ENCODE assay signal across 19 cellular contexts in the genomic region with DNA sequence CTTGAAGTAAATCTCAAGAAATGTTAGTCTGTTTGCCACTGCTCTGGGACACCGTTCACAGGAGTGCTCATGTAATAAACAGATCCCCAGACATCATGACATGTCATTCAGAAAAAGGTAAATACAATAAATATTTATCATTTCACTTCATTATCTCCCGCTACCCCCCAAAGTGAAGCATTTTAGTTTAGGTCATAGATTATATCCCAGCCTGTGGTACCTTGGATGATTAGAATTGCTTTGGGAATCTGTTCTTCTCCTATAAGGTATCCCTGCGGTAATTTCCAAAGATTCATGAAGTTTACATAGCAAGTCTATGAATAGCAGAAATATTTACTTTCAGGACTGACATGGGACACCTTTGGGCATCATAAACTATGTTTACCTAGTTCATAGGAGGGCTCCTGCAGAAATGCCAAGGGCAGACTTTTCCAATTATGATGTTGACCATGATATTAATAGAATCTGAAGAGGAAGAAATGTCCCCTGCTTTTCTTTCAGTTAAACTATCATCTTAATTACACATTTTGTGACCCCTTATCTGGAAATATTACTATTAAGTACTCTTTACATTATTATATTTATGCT.
DNase-seq lines count a peak whose midpoint lies in the region; ATAC-seq, FAIRE-seq and TF ChIP-seq lines count a peak whose summit lies in the region.
"Had no signal": no experiment of that assay in that cellular context is flagged by ENCODE, and none has a peak within 500 bp of the region (broad histone marks: within the 10 kb centered on the region; RNA-seq: fewer than 3 reads in every experiment).

No MANE protein-coding gene starts in this region.

- H3K36me3 ChIP-seq in K562 (ENCODE audit: control insufficient read depth, insufficient read depth, low read length), result no peaks in the 10 kb centered on the region
- H3K36me3 ChIP-seq: BLaER1 treated with 17β-estradiol and CSF1 and Interleukin-3, amounts not matched to agents 10 nM and 100 nM had no signal

- ATAC-seq in Right ventricle myocardium inferior, result no peak
- no peak for ATAC-seq in Right ventricle myocardium superior (ENCODE audit: poor library complexity)
- no peak for ATAC-seq in K562
- no peak for ATAC-seq in HG03432 (IDR thresholded peaks at IDR 0.05; ENCODE audit: unreplicated experiment)
- ATAC-seq: GM12878, GM23338 had no signal

- H3K9me1 ChIP-seq in K562 (ENCODE audit: control insufficient read depth, insufficient read depth, low read length), result no peaks in the 10 kb centered on the region

- BruUV-seq in K562 (replicated peaks; lab: Mats Ljungman, UMichigan), result no TSS peak

- DNase-seq in Right ventricle myocardium inferior (ENCODE audit: missing footprints), result peak; percentile 17
- no peak for DNase-seq in Right ventricle myocardium superior
- DNase-seq in NCI-H1417 (lab: John Stamatoyannopoulos, UW), result peak in 2 of 3 experiments; percentile 53 to 83
- peak; percentile 90 for DNase-seq in NCI-H69 (lab: John Stamatoyannopoulos, UW)
- DNase-seq in K562 (ENCODE audit: extremely low read depth in 1 of 4, low spot score in 3 of 4), result no peak
- DNase-seq in cortex of kidney (lab: John Stamatoyannopoulos, UW), result no peak
- no peak for DNase-seq in HTR-8/SVneo (ENCODE audit: insufficient read length, low spot score)
- DNase-seq: CD4-positive, CD25-positive, alpha-beta regulatory T cell; CD8-positive, alpha-beta memory T cell; COR-L47; DMS79 treated with DMSO at 0.1 percent for 48 hours; HCEC 1CT had no signal

- no peak overlapping the region for H3K27ac ChIP-seq in K562 (ENCODE audit: extremely low read depth, low read depth, low read length)
- H3K27ac ChIP-seq: BLaER1 treated with 17β-estradiol and CSF1 and Interleukin-3, amounts not matched to agents 10 nM and 100 nM had no signal

- no peaks in the 10 kb centered on the region for H4K20me1 ChIP-seq in K562 (replicated peaks; ENCODE audit: control insufficient read depth, insufficient read depth, low read length)
- H4K20me1 ChIP-seq: BLaER1 treated with 17β-estradiol and CSF1 and Interleukin-3, amounts not matched to agents 10 nM and 100 nM had no signal

- intact Hi-C loops in Right ventricle myocardium inferior (cut with DNase I), result no loop called here
- intact Hi-C loops in Right ventricle myocardium superior (cut with DNase I), result no loop called here
- intact Hi-C loops in K562 (cut with micrococcal nuclease), result no loop called here

- H3K4me2 ChIP-seq in K562 (ENCODE audit: insufficient read depth, low read length), result no peak overlapping the region
- H3K4me2 ChIP-seq: BLaER1 treated with 17β-estradiol and CSF1 and Interleukin-3, amounts not matched to agents 10 nM and 100 nM; GM23338 had no signal

- CTCF ChIA-PET in K562 (lab: Yijun Ruan, JAX; ENCODE audit: low intra/inter-chr PET ratio), result interaction anchor here (0.7 kb wide), 1 partner anchor 1533 kb away, joined by 3 read pairs; no protein-coding TSS in a partner anchor

- POLR2A ChIA-PET in K562 (lab: Yijun Ruan, JAX), result no interaction called here

- no peak for FAIRE-seq in K562 (lab: Jason Lieb, UNC)
- FAIRE-seq in HTR-8/SVneo (lab: Jason Lieb, UNC), result no peak
- FAIRE-seq: D721Med, GM12878, GM18507, H54 had no signal

- no peak overlapping the region for H3K4me3 ChIP-seq in K562
- H3K4me3 ChIP-seq: BLaER1 treated with 17β-estradiol and CSF1 and Interleukin-3, amounts not matched to agents 10 nM and 100 nM; GM12878; GM23338 had no signal

- no peaks in the 10 kb centered on the region for H3K4me1 ChIP-seq in K562 (replicated peaks in 1 of 2; ENCODE audit: control insufficient read depth in 2 of 2, insufficient read depth in 2 of 2, low read length in 2 of 2)
- H3K4me1 ChIP-seq: BLaER1 treated with 17β-estradiol and CSF1 and Interleukin-3, amounts not matched to agents 10 nM and 100 nM had no signal

- no peaks in the 10 kb centered on the region for H3K27me3 ChIP-seq in K562 (ENCODE audit: control insufficient read depth in 2 of 2, insufficient read depth in 2 of 2, low read length in 2 of 2)
- H3K27me3 ChIP-seq: BLaER1 treated with 17β-estradiol and CSF1 and Interleukin-3, amounts not matched to agents 10 nM and 100 nM had no signal

- no peaks in the 10 kb centered on the region for H3K79me2 ChIP-seq in K562 (ENCODE audit: control insufficient read depth, insufficient read depth, low read length)

- no peak overlapping the region for H3K9ac ChIP-seq in K562 (ENCODE audit: insufficient read depth in 1 of 2, low read depth in 2 of 2, low read length in 2 of 2)
- H3K9ac ChIP-seq: BLaER1 treated with 17β-estradiol and CSF1 and Interleukin-3, amounts not matched to agents 10 nM and 100 nM had no signal

- no peak for TF ChIP-seq CTCF in K562 (IDR thresholded peaks at IDR 0.05 in 2 of 3, conservative IDR thresholded peaks at IDR 0.05 in 1 of 3; ENCODE audit: insufficient read depth in 2 of 3, low read depth in 1 of 3, low read length in 3 of 3)

- H3K9me3 ChIP-seq in K562 (replicated peaks; ENCODE audit: control insufficient read depth, insufficient read depth, low read depth, low read length), result no peaks in the 10 kb centered on the region

- no peak overlapping the region for H2AFZ ChIP-seq in K562 (ENCODE audit: low read depth, low read length)
- H2AFZ ChIP-seq: GM23338 had no signal

- no peak for TF ChIP-seq POLR2A in K562 (conservative IDR thresholded peaks at IDR 0.05)

- in situ Hi-C loops in K562 (cut with MboI), result no loop called here

- 0% methylated on average over 3 of the region's 3 CpGs for WGBS in K562 (ENCODE audit: insufficient coverage, low coverage, missing lambda C conversion rate)

- TF ChIP-seq EP300 in K562 (IDR thresholded peaks at IDR 0.05; ENCODE audit: low read length), result no peak

- TF ChIP-seq RAD21 in K562 (CRISPR knock-in tag; conservative IDR thresholded peaks at IDR 0.05 in 1 of 2, IDR thresholded peaks at IDR 0.05 in 1 of 2), result no peak

TF ChIP-seq in K562, 482 proteins besides CTCF, POLR2A, EP300 and RAD21 (continues in another document):
- TF ChIP-seq MAFG (tag; conservative IDR thresholded peaks at IDR 0.05) (0 out of 2 replicates have a peak, but pooled peaks have one; percentile 32), CREB1 (IDR thresholded peaks at IDR 0.05) (no peak), CREB1 (CRISPR knock-in tag; IDR thresholded peaks at IDR 0.05) (no peak), TRIM24 (IDR thresholded peaks at IDR 0.05) (no peak), CBX3 (IDR thresholded peaks at IDR 0.05; ENCODE audit: borderline replicate concordance in 1 of 2, low read length in 2 of 2) (no peak), ZNF316 (IDR thresholded peaks at IDR 0.05) (peak; percentile 55; the same call in 1 of the 2 replicates), HOXB6 (CRISPR knock-in tag; IDR thresholded peaks at IDR 0.05; ENCODE audit: borderline replicate concordance) (no peak), ZNF121 (CRISPR knock-in tag; conservative IDR thresholded peaks at IDR 0.05) (no peak), C11orf30 (IDR thresholded peaks at IDR 0.05; ENCODE audit: low read depth) (0 out of 2 replicates have a peak, but pooled peaks have one; percentile 30), SRSF7 (optimal IDR thresholded peaks at IDR 0.05; ENCODE audit: low read depth, low read length) (no peak), ZNF384 (IDR thresholded peaks at IDR 0.05; ENCODE audit: low read depth, low read length) (no peak)
- TF ChIP-seq, protein P1, sequence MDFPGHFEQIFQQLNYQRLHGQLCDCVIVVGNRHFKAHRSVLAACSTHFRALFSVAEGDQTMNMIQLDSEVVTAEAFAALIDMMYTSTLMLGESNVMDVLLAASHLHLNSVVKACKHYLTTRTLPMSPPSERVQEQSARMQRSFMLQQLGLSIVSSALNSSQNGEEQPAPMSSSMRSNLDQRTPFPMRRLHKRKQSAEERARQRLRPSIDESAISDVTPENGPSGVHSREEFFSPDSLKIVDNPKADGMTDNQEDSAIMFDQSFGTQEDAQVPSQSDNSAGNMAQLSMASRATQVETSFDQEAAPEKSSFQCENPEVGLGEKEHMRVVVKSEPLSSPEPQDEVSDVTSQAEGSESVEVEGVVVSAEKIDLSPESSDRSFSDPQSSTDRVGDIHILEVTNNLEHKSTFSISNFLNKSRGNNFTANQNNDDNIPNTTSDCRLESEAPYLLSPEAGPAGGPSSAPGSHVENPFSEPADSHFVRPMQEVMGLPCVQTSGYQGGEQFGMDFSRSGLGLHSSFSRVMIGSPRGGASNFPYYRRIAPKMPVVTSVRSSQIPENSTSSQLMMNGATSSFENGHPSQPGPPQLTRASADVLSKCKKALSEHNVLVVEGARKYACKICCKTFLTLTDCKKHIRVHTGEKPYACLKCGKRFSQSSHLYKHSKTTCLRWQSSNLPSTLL (IDR thresholded peaks at IDR 0.05), result no peak
- TF ChIP-seq, protein P2, sequence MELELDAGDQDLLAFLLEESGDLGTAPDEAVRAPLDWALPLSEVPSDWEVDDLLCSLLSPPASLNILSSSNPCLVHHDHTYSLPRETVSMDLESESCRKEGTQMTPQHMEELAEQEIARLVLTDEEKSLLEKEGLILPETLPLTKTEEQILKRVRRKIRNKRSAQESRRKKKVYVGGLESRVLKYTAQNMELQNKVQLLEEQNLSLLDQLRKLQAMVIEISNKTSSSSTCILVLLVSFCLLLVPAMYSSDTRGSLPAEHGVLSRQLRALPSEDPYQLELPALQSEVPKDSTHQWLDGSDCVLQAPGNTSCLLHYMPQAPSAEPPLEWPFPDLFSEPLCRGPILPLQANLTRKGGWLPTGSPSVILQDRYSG (tag; conservative IDR thresholded peaks at IDR 0.05; ENCODE audit: low read depth), result no peak
- TF ChIP-seq, protein P3, sequence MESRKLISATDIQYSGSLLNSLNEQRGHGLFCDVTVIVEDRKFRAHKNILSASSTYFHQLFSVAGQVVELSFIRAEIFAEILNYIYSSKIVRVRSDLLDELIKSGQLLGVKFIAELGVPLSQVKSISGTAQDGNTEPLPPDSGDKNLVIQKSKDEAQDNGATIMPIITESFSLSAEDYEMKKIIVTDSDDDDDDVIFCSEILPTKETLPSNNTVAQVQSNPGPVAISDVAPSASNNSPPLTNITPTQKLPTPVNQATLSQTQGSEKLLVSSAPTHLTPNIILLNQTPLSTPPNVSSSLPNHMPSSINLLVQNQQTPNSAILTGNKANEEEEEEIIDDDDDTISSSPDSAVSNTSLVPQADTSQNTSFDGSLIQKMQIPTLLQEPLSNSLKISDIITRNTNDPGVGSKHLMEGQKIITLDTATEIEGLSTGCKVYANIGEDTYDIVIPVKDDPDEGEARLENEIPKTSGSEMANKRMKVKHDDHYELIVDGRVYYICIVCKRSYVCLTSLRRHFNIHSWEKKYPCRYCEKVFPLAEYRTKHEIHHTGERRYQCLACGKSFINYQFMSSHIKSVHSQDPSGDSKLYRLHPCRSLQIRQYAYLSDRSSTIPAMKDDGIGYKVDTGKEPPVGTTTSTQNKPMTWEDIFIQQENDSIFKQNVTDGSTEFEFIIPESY (CRISPR knock-in tag; IDR thresholded peaks at IDR 0.05), result no peak

Comparison
In these comparisons a context has a peak if more than half of its experiments do, and no peak if none do; other contexts are left out.
1. DNase-seq: peak in Right ventricle myocardium inferior (single experiment), NCI-H1417 (2 of 3) and NCI-H69 (single experiment); none in Right ventricle myocardium superior (single experiment), K562 (0 of 4), cortex of kidney (single experiment) and HTR-8/SVneo (single experiment).